ENCODE assay signal across 1 cellular context in genomic region chr4:15149842-15150592, GRCh38.
A peak's percentile ranks its signal among the peaks of the same experiment; 100 is the strongest.
TF ChIP-seq lines count a peak whose summit lies in the region.

No MANE protein-coding gene starts in this region.

TF ChIP-seq in HepG2, 621 proteins besides CTCF, POLR2A, EP300 and RAD21 (continued from another document and continues in another):
- TF ChIP-seq IRF9 (CRISPR knock-in tag; IDR thresholded peaks at IDR 0.05; ENCODE audit: borderline replicate concordance) (no peak), NFE2L1 (CRISPR knock-in tag; IDR thresholded peaks at IDR 0.05; ENCODE audit: borderline replicate concordance) (peak; percentile 40; the same call in 1 of the 2 replicates), NCOA2 (CRISPR knock-in tag; IDR thresholded peaks at IDR 0.05) (peak; percentile 83), TMF1 (CRISPR knock-in tag; IDR thresholded peaks at IDR 0.05; ENCODE audit: low read depth) (no peak), AHDC1 (CRISPR knock-in tag; IDR thresholded peaks at IDR 0.05; ENCODE audit: borderline replicate concordance) (peak; percentile 77; the same call in 1 of the 2 replicates), ZNF3 (CRISPR knock-in tag; IDR thresholded peaks at IDR 0.05) (no peak), SIX1 (CRISPR knock-in tag; IDR thresholded peaks at IDR 0.05; ENCODE audit: borderline replicate concordance) (no peak), SRSF1 (optimal IDR thresholded peaks at IDR 0.05; ENCODE audit: low read depth, low read length) (no peak), PATZ1 (CRISPR knock-in tag; IDR thresholded peaks at IDR 0.05) (peak; percentile 59; the same call in 1 of the 2 replicates), CERS6 (CRISPR knock-in tag; IDR thresholded peaks at IDR 0.05) (no peak), CEBPG (CRISPR knock-in tag; IDR thresholded peaks at IDR 0.05) (no peak), EZH2 (conservative IDR thresholded peaks at IDR 0.05; ENCODE audit: low read depth, low read length) (no peak), CC2D1A (CRISPR knock-in tag; IDR thresholded peaks at IDR 0.05) (no peak), ZEB1 (IDR thresholded peaks at IDR 0.05; ENCODE audit: insufficient replicate concordance, low read depth) (no peak), GABPA (IDR thresholded peaks at IDR 0.05; ENCODE audit: low read depth, low read length) (no peak), GABPA (CRISPR knock-in tag; IDR thresholded peaks at IDR 0.05; ENCODE audit: low read depth) (0 out of 2 replicates have a peak, but pooled peaks have one; percentile 19), FOSL1 (CRISPR knock-in tag; IDR thresholded peaks at IDR 0.05; ENCODE audit: borderline replicate concordance) (no peak), ZNF749 (CRISPR knock-in tag; IDR thresholded peaks at IDR 0.05; ENCODE audit: borderline replicate concordance) (peak; percentile 31; the same call in 1 of the 2 replicates), PCBP2 (optimal IDR thresholded peaks at IDR 0.05; ENCODE audit: low read depth, low read length, poor library complexity, severe bottlenecking) (no peak), SOX5 (CRISPR knock-in tag; IDR thresholded peaks at IDR 0.05; ENCODE audit: borderline replicate concordance) (peak; percentile 95), ZNF143 (CRISPR knock-in tag; IDR thresholded peaks at IDR 0.05) (no peak), PHB2 (IDR thresholded peaks at IDR 0.05; ENCODE audit: partially characterized antibody) (no peak), ZNF678 (CRISPR knock-in tag; IDR thresholded peaks at IDR 0.05) (no peak), ZNF891 (CRISPR knock-in tag; IDR thresholded peaks at IDR 0.05) (no peak), GTF3A (CRISPR knock-in tag; conservative IDR thresholded peaks at IDR 0.05) (no peak), HNF1A (IDR thresholded peaks at IDR 0.05; ENCODE audit: low read depth) (no peak; the same call in 1 of the 2 replicates), HNF1A (CRISPR knock-in tag; IDR thresholded peaks at IDR 0.05; ENCODE audit: borderline replicate concordance) (peak; percentile 55; the same call in 1 of the 2 replicates)
- TF ChIP-seq, protein P1, sequence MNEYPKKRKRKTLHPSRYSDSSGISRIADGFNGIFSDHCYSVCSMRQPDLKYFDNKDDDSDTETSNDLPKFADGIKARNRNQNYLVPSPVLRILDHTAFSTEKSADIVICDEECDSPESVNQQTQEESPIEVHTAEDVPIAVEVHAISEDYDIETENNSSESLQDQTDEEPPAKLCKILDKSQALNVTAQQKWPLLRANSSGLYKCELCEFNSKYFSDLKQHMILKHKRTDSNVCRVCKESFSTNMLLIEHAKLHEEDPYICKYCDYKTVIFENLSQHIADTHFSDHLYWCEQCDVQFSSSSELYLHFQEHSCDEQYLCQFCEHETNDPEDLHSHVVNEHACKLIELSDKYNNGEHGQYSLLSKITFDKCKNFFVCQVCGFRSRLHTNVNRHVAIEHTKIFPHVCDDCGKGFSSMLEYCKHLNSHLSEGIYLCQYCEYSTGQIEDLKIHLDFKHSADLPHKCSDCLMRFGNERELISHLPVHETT (CRISPR knock-in tag; conservative IDR thresholded peaks at IDR 0.05), result no peak
- TF ChIP-seq, protein P2, sequence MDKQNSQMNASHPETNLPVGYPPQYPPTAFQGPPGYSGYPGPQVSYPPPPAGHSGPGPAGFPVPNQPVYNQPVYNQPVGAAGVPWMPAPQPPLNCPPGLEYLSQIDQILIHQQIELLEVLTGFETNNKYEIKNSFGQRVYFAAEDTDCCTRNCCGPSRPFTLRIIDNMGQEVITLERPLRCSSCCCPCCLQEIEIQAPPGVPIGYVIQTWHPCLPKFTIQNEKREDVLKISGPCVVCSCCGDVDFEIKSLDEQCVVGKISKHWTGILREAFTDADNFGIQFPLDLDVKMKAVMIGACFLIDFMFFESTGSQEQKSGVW (CRISPR knock-in tag; IDR thresholded peaks at IDR 0.05; ENCODE audit: borderline replicate concordance), result no peak
- TF ChIP-seq, protein P3, sequence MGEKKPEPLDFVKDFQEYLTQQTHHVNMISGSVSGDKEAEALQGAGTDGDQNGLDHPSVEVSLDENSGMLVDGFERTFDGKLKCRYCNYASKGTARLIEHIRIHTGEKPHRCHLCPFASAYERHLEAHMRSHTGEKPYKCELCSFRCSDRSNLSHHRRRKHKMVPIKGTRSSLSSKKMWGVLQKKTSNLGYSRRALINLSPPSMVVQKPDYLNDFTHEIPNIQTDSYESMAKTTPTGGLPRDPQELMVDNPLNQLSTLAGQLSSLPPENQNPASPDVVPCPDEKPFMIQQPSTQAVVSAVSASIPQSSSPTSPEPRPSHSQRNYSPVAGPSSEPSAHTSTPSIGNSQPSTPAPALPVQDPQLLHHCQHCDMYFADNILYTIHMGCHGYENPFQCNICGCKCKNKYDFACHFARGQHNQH (CRISPR knock-in tag; IDR thresholded peaks at IDR 0.05), result peak; percentile 79; the same call in 1 of the 2 replicates
- TF ChIP-seq, protein P4, sequence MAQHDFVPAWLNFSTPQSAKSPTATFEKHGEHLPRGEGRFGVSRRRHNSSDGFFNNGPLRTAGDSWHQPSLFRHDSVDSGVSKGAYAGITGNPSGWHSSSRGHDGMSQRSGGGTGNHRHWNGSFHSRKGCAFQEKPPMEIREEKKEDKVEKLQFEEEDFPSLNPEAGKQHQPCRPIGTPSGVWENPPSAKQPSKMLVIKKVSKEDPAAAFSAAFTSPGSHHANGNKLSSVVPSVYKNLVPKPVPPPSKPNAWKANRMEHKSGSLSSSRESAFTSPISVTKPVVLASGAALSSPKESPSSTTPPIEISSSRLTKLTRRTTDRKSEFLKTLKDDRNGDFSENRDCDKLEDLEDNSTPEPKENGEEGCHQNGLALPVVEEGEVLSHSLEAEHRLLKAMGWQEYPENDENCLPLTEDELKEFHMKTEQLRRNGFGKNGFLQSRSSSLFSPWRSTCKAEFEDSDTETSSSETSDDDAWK (CRISPR knock-in tag; IDR thresholded peaks at IDR 0.05), result no peak
- TF ChIP-seq, protein P5, sequence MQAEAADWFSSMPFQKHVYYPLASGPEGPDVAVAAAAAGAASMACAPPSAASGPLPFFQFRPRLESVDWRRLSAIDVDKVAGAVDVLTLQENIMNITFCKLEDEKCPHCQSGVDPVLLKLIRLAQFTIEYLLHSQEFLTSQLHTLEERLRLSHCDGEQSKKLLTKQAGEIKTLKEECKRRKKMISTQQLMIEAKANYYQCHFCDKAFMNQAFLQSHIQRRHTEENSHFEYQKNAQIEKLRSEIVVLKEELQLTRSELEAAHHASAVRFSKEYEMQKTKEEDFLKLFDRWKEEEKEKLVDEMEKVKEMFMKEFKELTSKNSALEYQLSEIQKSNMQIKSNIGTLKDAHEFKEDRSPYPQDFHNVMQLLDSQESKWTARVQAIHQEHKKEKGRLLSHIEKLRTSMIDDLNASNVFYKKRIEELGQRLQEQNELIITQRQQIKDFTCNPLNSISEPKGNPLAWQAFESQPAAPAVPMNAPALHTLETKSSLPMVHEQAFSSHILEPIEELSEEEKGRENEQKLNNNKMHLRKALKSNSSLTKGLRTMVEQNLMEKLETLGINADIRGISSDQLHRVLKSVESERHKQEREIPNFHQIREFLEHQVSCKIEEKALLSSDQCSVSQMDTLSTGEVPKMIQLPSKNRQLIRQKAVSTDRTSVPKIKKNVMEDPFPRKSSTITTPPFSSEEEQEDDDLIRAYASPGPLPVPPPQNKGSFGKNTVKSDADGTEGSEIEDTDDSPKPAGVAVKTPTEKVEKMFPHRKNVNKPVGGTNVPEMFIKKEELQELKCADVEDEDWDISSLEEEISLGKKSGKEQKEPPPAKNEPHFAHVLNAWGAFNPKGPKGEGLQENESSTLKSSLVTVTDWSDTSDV (CRISPR knock-in tag; IDR thresholded peaks at IDR 0.05), result no peak
